ENCODE assay signal across 21 cellular contexts in genomic region chr4:146381263-146381872, GRCh38.
DNase-seq lines count a peak whose midpoint lies in the region; ATAC-seq and TF ChIP-seq lines count a peak whose summit lies in the region.
"Had no signal": no experiment of that assay in that cellular context is flagged by ENCODE, and none has a peak within 500 bp of the region (broad histone marks: within the 10 kb centered on the region; RNA-seq: fewer than 3 reads in every experiment).

No MANE protein-coding gene starts in this region.

- H3K9me2 ChIP-seq in SK-N-SH, result no peaks in the 10 kb centered on the region

- DNase-seq in COLO829 (ENCODE audit: low spot score) (peak; percentile 42), HCEC 1CT (peak; percentile 4), SK-N-SH (peak; percentile 0), iPS-NIHi11 (ENCODE audit: low spot score) (peak; percentile 9), SW 1271 (lab: John Stamatoyannopoulos, UW) (no peak)
- DNase-seq in central memory CD4-positive, alpha-beta T cell, result no peak
- DNase-seq: activated CD8-positive, alpha-beta memory T cell treated with anti-CD3 and anti-CD28 coated beads for 24 hours; activated naive CD8-positive, alpha-beta T cell treated with anti-CD3 and anti-CD28 coated beads for 36 hours; activated T-cell treated with anti-CD3 and anti-CD28 coated beads, Interleukin-2, amount 50 U/mL, for 72 hours; body of pancreas; immature natural killer cell; lower lobe of right lung; NCI-H446; ovary; right lobe of liver; SHP77; stimulated activated CD4-positive, alpha-beta T cell treated with anti-CD3 and anti-CD28 coated beads, Interleukin-1b, Interleukin-23, amount 100 ng/mL, for 48 hours; T-helper 2 cell had no signal

- H3K9me3 ChIP-seq in SK-N-SH, result no peaks in the 10 kb centered on the region; the same call in 1 of the 2 replicates
- H3K9me3 ChIP-seq: body of pancreas, lower lobe of right lung, ovary, right lobe of liver had no signal

- no peak overlapping the region for H3K27ac ChIP-seq in SK-N-SH (ENCODE audit: low read depth in 2 of 2, low read length in 1 of 2)
- H3K27ac ChIP-seq: body of pancreas, coronary artery, lower lobe of right lung, ovary, right lobe of liver had no signal

- no peak overlapping the region for H3K4me2 ChIP-seq in SK-N-SH

- WGBS in SK-N-SH (ENCODE audit: low lambda C conversion rate), result 58% methylated on average over 2 of the region's 2 CpGs

- no peak overlapping the region for H3K4me3 ChIP-seq in SK-N-SH (ENCODE audit: low read depth in 2 of 2, low read length in 1 of 2)
- H3K4me3 ChIP-seq: body of pancreas, coronary artery, lower lobe of right lung, ovary, right lobe of liver had no signal

- TF ChIP-seq CTCF in SK-N-SH (IDR thresholded peaks at IDR 0.05), result no peak

- no peak overlapping the region for H3K9ac ChIP-seq in SK-N-SH

- no peak for TF ChIP-seq RAD21 in SK-N-SH (IDR thresholded peaks at IDR 0.05; ENCODE audit: low read length)

- no peak overlapping the region for H2AFZ ChIP-seq in SK-N-SH (ENCODE audit: low read depth)

- H3K36me3 ChIP-seq in SK-N-SH (replicated peaks in 1 of 2; ENCODE audit: control insufficient read depth in 1 of 2, insufficient read depth in 2 of 2, low read length in 1 of 2), result no peaks in the 10 kb centered on the region
- H3K36me3 ChIP-seq: lower lobe of right lung, ovary, right lobe of liver had no signal

- no peak for TF ChIP-seq EP300 in SK-N-SH (IDR thresholded peaks at IDR 0.05; ENCODE audit: borderline replicate concordance in 1 of 2, low read depth in 1 of 2, low read length in 1 of 2)

- H3K4me1 ChIP-seq in SK-N-SH (ENCODE audit: control insufficient read depth in 1 of 2, insufficient read depth in 2 of 2, low read depth in 1 of 2, low read length in 1 of 2), result peaks cover 0 to 17% of the 10 kb centered on the region in 2 experiments; a peak in 1 of 4 replicates
- H3K4me1 ChIP-seq: lower lobe of right lung, right lobe of liver had no signal

- no peaks in the 10 kb centered on the region for H3F3A ChIP-seq in SK-N-SH (replicated peaks; ENCODE audit: insufficient read depth)

- no peaks in the 10 kb centered on the region for H3K27me3 ChIP-seq in SK-N-SH (ENCODE audit: insufficient read depth)
- H3K27me3 ChIP-seq: body of pancreas, ovary, right lobe of liver had no signal

- H3K79me2 ChIP-seq in SK-N-SH (ENCODE audit: insufficient read depth), result no peaks in the 10 kb centered on the region

- POLR2A ChIA-PET in SK-N-SH (lab: Yijun Ruan, JAX), result no interaction called here

- CTCF ChIA-PET in SK-N-SH (lab: Yijun Ruan, JAX), result no interaction called here

- H4K20me1 ChIP-seq in SK-N-SH (ENCODE audit: insufficient read depth), result no peaks in the 10 kb centered on the region

- ATAC-seq in GM21723 (IDR thresholded peaks at IDR 0.05; ENCODE audit: unreplicated experiment), result no peak
- ATAC-seq: activated CD4-positive, CD25-positive, alpha-beta regulatory T cell treated with anti-CD3 and anti-CD28 coated beads, Interleukin-2, amount 50 U/mL, for 24 hours; activated T-cell treated with anti-CD3 and anti-CD28 coated beads, Interleukin-2, amount 50 U/mL, for 72 hours; body of pancreas; lower lobe of right lung; right lobe of liver had no signal

TF ChIP-seq in SK-N-SH, 30 proteins besides CTCF, POLR2A, EP300 and RAD21:
- TF ChIP-seq TCF12 (IDR thresholded peaks at IDR 0.05), result peak; percentile 38
- peak; percentile 64; the same call in 1 of the 2 replicates for TF ChIP-seq PBX3 (IDR thresholded peaks at IDR 0.05)
- TF ChIP-seq FOSL2 (IDR thresholded peaks at IDR 0.05; ENCODE audit: borderline replicate concordance, low read depth), result peak; percentile 9; the same call in 1 of the 2 replicates
- TF ChIP-seq FOXM1 (IDR thresholded peaks at IDR 0.05; ENCODE audit: low read depth), result no peak
TF ChIP-seq in SK-N-SH: peak in this region for 3.

Comparison
In these comparisons a context has a peak if more than half of its experiments do, and no peak if none do; other contexts are left out.
1. DNase-seq: peak in COLO829 (single experiment), HCEC 1CT (single experiment), SK-N-SH (single experiment) and iPS-NIHi11 (single experiment); none in SW 1271 (0 of 2) and central memory CD4-positive, alpha-beta T cell (single experiment).